ENCODE assay signal across 8 cellular contexts in the genomic region with DNA sequence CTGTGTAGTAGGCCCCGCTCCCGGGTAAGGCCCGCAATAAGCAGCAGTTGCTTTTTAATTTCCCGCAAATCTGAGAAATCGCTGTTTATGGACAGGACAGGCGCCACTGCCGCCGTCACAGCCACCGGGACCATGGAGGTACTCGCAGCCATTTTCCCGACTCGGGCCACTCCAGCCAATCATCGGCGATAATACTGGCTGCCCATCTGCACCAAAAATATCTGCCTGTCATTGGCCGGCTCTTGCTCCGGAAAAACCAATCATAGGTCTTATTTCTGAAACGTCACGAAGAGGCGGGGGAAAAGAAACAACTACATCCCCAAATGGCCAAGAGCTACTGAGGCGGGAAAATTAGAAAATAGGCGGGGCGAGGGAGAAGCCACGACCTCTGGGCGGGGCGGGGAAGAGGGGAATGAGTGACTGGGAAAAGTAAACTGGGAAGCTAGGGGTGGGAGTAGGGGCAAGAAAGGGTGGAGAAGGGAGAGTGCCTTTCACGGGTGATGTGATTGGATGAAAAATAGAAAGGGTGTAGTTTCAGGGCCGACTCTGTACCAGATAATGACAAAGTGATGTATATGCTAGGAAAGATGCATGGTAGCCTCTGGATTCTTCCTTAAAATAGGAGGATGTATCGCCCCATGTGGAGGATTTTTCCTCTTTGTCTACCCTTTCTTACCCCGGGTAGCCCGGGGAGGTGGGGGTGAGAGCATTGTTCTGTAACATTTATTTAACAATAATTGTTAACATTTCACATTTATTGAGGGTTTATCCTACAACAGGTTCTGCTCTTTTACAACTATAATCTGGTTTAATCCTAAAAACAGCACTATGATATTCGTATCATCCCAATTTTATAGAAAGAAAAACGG. TPM values are rescaled to one million over a fixed set of nuclear protein-coding genes. Genes with fewer than 3 reads are reported as not detected.
DNase-seq lines count a peak whose midpoint lies in the region; ATAC-seq and TF ChIP-seq lines count a peak whose summit lies in the region.

A gene with protein sequence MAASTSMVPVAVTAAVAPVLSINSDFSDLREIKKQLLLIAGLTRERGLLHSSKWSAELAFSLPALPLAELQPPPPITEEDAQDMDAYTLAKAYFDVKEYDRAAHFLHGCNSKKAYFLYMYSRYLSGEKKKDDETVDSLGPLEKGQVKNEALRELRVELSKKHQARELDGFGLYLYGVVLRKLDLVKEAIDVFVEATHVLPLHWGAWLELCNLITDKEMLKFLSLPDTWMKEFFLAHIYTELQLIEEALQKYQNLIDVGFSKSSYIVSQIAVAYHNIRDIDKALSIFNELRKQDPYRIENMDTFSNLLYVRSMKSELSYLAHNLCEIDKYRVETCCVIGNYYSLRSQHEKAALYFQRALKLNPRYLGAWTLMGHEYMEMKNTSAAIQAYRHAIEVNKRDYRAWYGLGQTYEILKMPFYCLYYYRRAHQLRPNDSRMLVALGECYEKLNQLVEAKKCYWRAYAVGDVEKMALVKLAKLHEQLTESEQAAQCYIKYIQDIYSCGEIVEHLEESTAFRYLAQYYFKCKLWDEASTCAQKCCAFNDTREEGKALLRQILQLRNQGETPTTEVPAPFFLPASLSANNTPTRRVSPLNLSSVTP (minus strand): TSS at position 163 of the 869 bp plus-strand sequence. CDS start 11 bp downstream, at position 152.

- peaks cover 2% of the 10 kb centered on the region for H3K27me3 Mint-ChIP-seq in CD8-positive, alpha-beta T cell (ENCODE audit: low read depth)

- H3K4me1 ChIP-seq in CD8-positive, alpha-beta T cell (ENCODE audit: insufficient read depth, low read length), result peaks cover 18% of the 10 kb centered on the region
- peaks cover 16% of the 10 kb centered on the region for H3K4me1 ChIP-seq in lower lobe of right lung

- no peaks in the 10 kb centered on the region for H3K9me3 Mint-ChIP-seq in CD8-positive, alpha-beta T cell

- no peaks in the 10 kb centered on the region for H3K9me3 ChIP-seq in CD8-positive, alpha-beta T cell (ENCODE audit: low read length)
- H3K9me3 ChIP-seq in lower lobe of right lung, result no peaks in the 10 kb centered on the region

- H3K27ac Mint-ChIP-seq in CD8-positive, alpha-beta T cell, result peak within 1 kb of the TSS; percentile 98

- H3K36me3 Mint-ChIP-seq in CD8-positive, alpha-beta T cell, result peaks cover 18% of the 10 kb centered on the region

- peaks cover 21% of the 10 kb centered on the region for H3K4me1 Mint-ChIP-seq in CD8-positive, alpha-beta T cell (ENCODE audit: low read depth)

- peaks cover 4% of the 10 kb centered on the region for H3K36me3 ChIP-seq in CD8-positive, alpha-beta T cell (ENCODE audit: insufficient read depth, low read length)
- H3K36me3 ChIP-seq in lower lobe of right lung, result no peaks in the 10 kb centered on the region

- POLR2A ChIA-PET in CD8-positive, alpha-beta T cell (lab: Charles Lee), result interaction anchor here (1.4 to 2.0 kb wide), 4 partner anchors 125 to 330 kb away, joined by 4 to 10 read pairs (median 4); a partner anchor contains a TSS

- peak; percentile 97 for ATAC-seq in CD8-positive, alpha-beta T cell
- peak; percentile 94 for ATAC-seq in GM19467 (IDR thresholded peaks at IDR 0.05; ENCODE audit: unreplicated experiment)
- ATAC-seq in lower lobe of right lung, result peak; percentile 98 to 99

- peak within 1 kb of the TSS; percentile 91 for H3K4me3 ChIP-seq in CD8-positive, alpha-beta T cell (ENCODE audit: low read depth, low read length)
- H3K4me3 ChIP-seq in lower lobe of right lung, result peak within 1 kb of the TSS; percentile 99

- H3K27ac ChIP-seq in CD8-positive, alpha-beta T cell (ENCODE audit: low read depth, low read length), result peak within 1 kb of the TSS; percentile 86
- H3K27ac ChIP-seq in lower lobe of right lung, result peak within 1 kb of the TSS; percentile 88

- TF ChIP-seq CTCF in CD8-positive, alpha-beta T cell (IDR thresholded peaks at IDR 0.05), result no peak
- TF ChIP-seq CTCF in lower lobe of right lung (IDR thresholded peaks at IDR 0.05), result no peak

- peak; percentile 76 to 93 (median 87) for DNase-seq in CD8-positive, alpha-beta T cell
- DNase-seq in HS-27A (ENCODE audit: low read depth) (peak; percentile 83), NK-92 (lab: John Stamatoyannopoulos, UW; ENCODE audit: unreplicated experiment) (peak; percentile 58), lower lobe of right lung (peak; percentile 93)
- peak; percentile 75 to 77 for DNase-seq in activated CD8-positive, alpha-beta memory T cell treated with anti-CD3 and anti-CD28 coated beads for 1 hour (ENCODE audit: extremely low read depth in 1 of 2, low read depth in 1 of 2)
- peak; percentile 89 for DNase-seq in effector CD4-positive, alpha-beta T cell
- DNase-seq in stimulated activated CD4-positive, alpha-beta T cell treated with anti-CD3 and anti-CD28 coated beads, TNF-alpha, amount 100 ng/mL, for 24 hours (ENCODE audit: low read depth in 3 of 3), result peak; percentile 78 to 91 (median 85)

- H3K27me3 ChIP-seq in CD8-positive, alpha-beta T cell (ENCODE audit: insufficient read depth, low read length), result no peaks in the 10 kb centered on the region
- H3K27me3 ChIP-seq in lower lobe of right lung (ENCODE audit: low read depth), result no peaks in the 10 kb centered on the region

- peak within 1 kb of the TSS; percentile 100 for H3K4me3 Mint-ChIP-seq in CD8-positive, alpha-beta T cell

- CTCF ChIA-PET in CD8-positive, alpha-beta T cell (lab: Charles Lee), result interaction anchor here (0.7 to 1.1 kb wide), 3 partner anchors 12 to 138 kb away, joined by 3 to 5 read pairs (median 3); no protein-coding TSS in a partner anchor

- intact Hi-C loops in CD8-positive, alpha-beta T cell (cut with DNase I, micrococcal nuclease), result loop anchor here (1.0 to 10.0 kb wide), 13 partner anchors 34 to 1961 kb away; a partner anchor contains a TSS
- intact Hi-C loops in lower lobe of right lung (cut with DNase I), result no loop called here

RNA-seq across cellular contexts. Expression of the gene that starts here (rescaled TPM):
- total RNA-seq in CD8-positive, alpha-beta T cell, result 10 to 100 TPM; 18.2 to 20.5 TPM
- total RNA-seq in lower lobe of right lung, result 21.5 TPM

Comparison
In these comparisons a context has a peak if more than half of its experiments do, and no peak if none do; other contexts are left out.
1. Peak in every context shown above with its lines: DNase-seq, ATAC-seq, H3K4me3 ChIP-seq and H3K27ac ChIP-seq.